30 cellular contexts compared by ENCODE assay signal in genomic region chr18:61824733-61825363, GRCh38.
A peak's percentile ranks its signal among the peaks of the same experiment; 100 is the strongest.
DNase-seq lines count a peak whose midpoint lies in the region; ATAC-seq and TF ChIP-seq lines count a peak whose summit lies in the region.
"Had no signal": no experiment of that assay in that cellular context is flagged by ENCODE, and none has a peak within 500 bp of the region (broad histone marks: within the 10 kb centered on the region; RNA-seq: fewer than 3 reads in every experiment).

No MANE protein-coding gene starts in this region.

- no peak for TF ChIP-seq CTCF in endodermal cell (conservative IDR thresholded peaks at IDR 0.05)
- TF ChIP-seq CTCF in GM13977 (IDR thresholded peaks at IDR 0.05; ENCODE audit: extremely low read depth, insufficient read depth, missing control alignments): no peak
- no peak for TF ChIP-seq CTCF in gastrocnemius medialis (IDR thresholded peaks at IDR 0.05 in 4 of 5, conservative IDR thresholded peaks at IDR 0.05 in 1 of 5)

- no peak overlapping the region for H3K4me3 Mint-ChIP-seq in endodermal cell
- H3K4me3 Mint-ChIP-seq: activated CD4-positive, alpha-beta T cell treated with anti-CD3 and anti-CD28 coated beads, Interleukin-2, amount 10 ng/mL, durations not matched to agents 7 days and 5 days; CD14-positive monocyte; effector memory CD8-positive, alpha-beta T cell; natural killer cell had no signal

- 0 out of 22 replicates have a peak, but pooled peaks cover 0 to 4% (median 0%) of the 10 kb centered on the region in 11 experiments for H3K9me3 ChIP-seq in BLaER1 treated with 17β-estradiol and CSF1 and Interleukin-3, amounts not matched to agents 10 nM and 100 nM (replicated peaks in 1 of 11)
- H3K9me3 ChIP-seq in SJCRH30 (replicated peaks) (no peaks in the 10 kb centered on the region), endodermal cell (ENCODE audit: control insufficient read depth, low read length) (peaks cover 8% of the 10 kb centered on the region), mesodermal cell (ENCODE audit: control insufficient read depth, low read length) (no peaks in the 10 kb centered on the region), gastrocnemius medialis (no peaks in the 10 kb centered on the region)
- H3K9me3 ChIP-seq: left lung, ovary, spleen, upper lobe of left lung had no signal

- peaks cover 0 to 49% (median 28%) of the 10 kb centered on the region in 10 experiments; a peak in 16 of 20 replicates for H3K4me1 ChIP-seq in BLaER1 treated with 17β-estradiol and CSF1 and Interleukin-3, amounts not matched to agents 10 nM and 100 nM
- H3K4me1 ChIP-seq in SJCRH30 (peaks cover 18% of the 10 kb centered on the region), endodermal cell (ENCODE audit: control insufficient read depth, insufficient read depth, low read length) (peaks cover 24% of the 10 kb centered on the region), mesodermal cell (ENCODE audit: control insufficient read depth, insufficient read depth, low read length, poor library complexity, severe bottlenecking) (peaks cover 38% of the 10 kb centered on the region), gastrocnemius medialis (no peaks in the 10 kb centered on the region)
- H3K4me1 ChIP-seq: left lung, spleen, upper lobe of left lung had no signal

- 87 to 92% methylated on average over 3 of the region's 3 CpGs for WGBS in endodermal cell (ENCODE audit: insufficient coverage in 1 of 2, insufficient read length in 1 of 2), 2 experiments
- WGBS in mesodermal cell (ENCODE audit: insufficient coverage in 2 of 2), 2 experiments: 100% methylated on average over 3 of the region's 3 CpGs; no CpG with 5 or more reads in 1 of the 2 experiments

- peaks cover 45% of the 10 kb centered on the region for H3K4me1 Mint-ChIP-seq in endodermal cell
- H3K4me1 Mint-ChIP-seq: activated CD4-positive, alpha-beta T cell treated with anti-CD3 and anti-CD28 coated beads, Interleukin-2, amount 10 ng/mL, durations not matched to agents 7 days and 5 days; CD14-positive monocyte; natural killer cell had no signal

- peak overlapping the region; percentile 2 for H3K27ac Mint-ChIP-seq in endodermal cell
- H3K27ac Mint-ChIP-seq: activated CD4-positive, alpha-beta T cell treated with anti-CD3 and anti-CD28 coated beads, Interleukin-2, amount 10 ng/mL, durations not matched to agents 7 days and 5 days; CD14-positive monocyte; effector memory CD8-positive, alpha-beta T cell; natural killer cell had no signal

- no peak for TF ChIP-seq POLR2A in gastrocnemius medialis (IDR thresholded peaks at IDR 0.05)

- peaks cover 0 to 32% (median 0%) of the 10 kb centered on the region in 11 experiments; a peak in 5 of 22 replicates for H4K20me1 ChIP-seq in BLaER1 treated with 17β-estradiol and CSF1 and Interleukin-3, amounts not matched to agents 10 nM and 100 nM

- H3K9ac ChIP-seq in BLaER1 treated with 17β-estradiol and CSF1 and Interleukin-3, amounts not matched to agents 10 nM and 100 nM: no peak overlapping the region
- no peak overlapping the region for H3K9ac ChIP-seq in endodermal cell (ENCODE audit: extremely low read depth, low read length, poor library complexity, severe bottlenecking)

- no peaks in the 10 kb centered on the region for H3K9me3 Mint-ChIP-seq in endodermal cell
- H3K9me3 Mint-ChIP-seq: activated CD4-positive, alpha-beta T cell treated with anti-CD3 and anti-CD28 coated beads, Interleukin-2, amount 10 ng/mL, durations not matched to agents 7 days and 5 days; effector memory CD8-positive, alpha-beta T cell; natural killer cell had no signal

- in situ Hi-C loops in GM13977 (cut with MboI; ENCODE audit: low pct_unique_long_range_greater_than_20kb, low sequenced_read_pairs, unreplicated experiment): no loop called here
- in situ Hi-C loops in gastrocnemius medialis (cut with MboI; ENCODE audit: low sequenced_read_pairs in 4 of 4): no loop called here

- intact Hi-C loops in gastrocnemius medialis (cut with DNase I; ENCODE audit: low total_unique reads): no loop called here

- peak overlapping the region in 8 of 11 experiments; percentile 15 to 79 (median 68); a peak in 16 of 22 replicates for H3K4me2 ChIP-seq in BLaER1 treated with 17β-estradiol and CSF1 and Interleukin-3, amounts not matched to agents 10 nM and 100 nM

- H3K27me3 ChIP-seq in BLaER1 treated with 17β-estradiol and CSF1 and Interleukin-3, amounts not matched to agents 10 nM and 100 nM: peaks cover 0 to 93% (median 21%) of the 10 kb centered on the region in 11 experiments; a peak in 19 of 22 replicates
- H3K27me3 ChIP-seq in SJCRH30 (no peaks in the 10 kb centered on the region), endodermal cell (ENCODE audit: control insufficient read depth, insufficient read depth, low read length, poor library complexity, severe bottlenecking) (no peaks in the 10 kb centered on the region), gastrocnemius medialis (no peaks in the 10 kb centered on the region)
- H3K27me3 ChIP-seq: brain microvascular endothelial cell, left lung, ovary, upper lobe of left lung had no signal

- DNase-seq in SJCRH30 (peak in 1 of 2 experiments; percentile 9), endodermal cell (no peak), GM13977 (ENCODE audit: low spot score) (no peak), SKM-1 (lab: John Stamatoyannopoulos, UW; ENCODE audit: unreplicated experiment) (no peak), gastrocnemius medialis (no peak)
- DNase-seq: activated CD4-positive, alpha-beta T cell treated with anti-CD3 and anti-CD28 coated beads, Interleukin-2, amount 10 ng/mL, durations not matched to agents 7 days and 5 days; activated T-cell treated with anti-CD3 and anti-CD28 coated beads, Interleukin-2, amount 50 U/mL, for 48 hours; effector memory CD8-positive, alpha-beta T cell; Karpas-422; left lung; natural killer cell; NCI-H1694; NCI-H524 treated with DMSO at 0.1 percent for 48 hours; NK-92 treated with Interleukin-12 subunit alpha and Interleukin-12 subunit beta, amount 100 ng/mL, for 24 hours; ovary; PC-3; spleen; stimulated activated CD4-positive, alpha-beta T cell treated with anti-CD3 and anti-CD28 coated beads, Interleukin-2, amount 100 ng/mL, for 48 hours; T1000; upper lobe of left lung had no signal

- no peaks in the 10 kb centered on the region for H3K36me3 ChIP-seq in BLaER1 treated with 17β-estradiol and CSF1 and Interleukin-3, amounts not matched to agents 10 nM and 100 nM
- H3K36me3 ChIP-seq in SJCRH30 (peaks cover 6% of the 10 kb centered on the region; the same call in 1 of the 2 replicates), endodermal cell (ENCODE audit: control insufficient read depth, insufficient read depth, low read length) (peaks cover 80% of the 10 kb centered on the region), mesodermal cell (ENCODE audit: control insufficient read depth, insufficient read depth, low read length) (peaks cover 59% of the 10 kb centered on the region), gastrocnemius medialis (no peaks in the 10 kb centered on the region)
- H3K36me3 ChIP-seq: brain microvascular endothelial cell, left lung, ovary, spleen, upper lobe of left lung had no signal

- no peak overlapping the region for H3K27ac ChIP-seq in BLaER1 treated with 17β-estradiol and CSF1 and Interleukin-3, amounts not matched to agents 10 nM and 100 nM
- peak overlapping the region; percentile 58 for H3K27ac ChIP-seq in SJCRH30
- no peak overlapping the region for H3K27ac ChIP-seq in endodermal cell (ENCODE audit: low read depth, low read length)
- H3K27ac ChIP-seq in mesodermal cell (ENCODE audit: low read depth, low read length, severe bottlenecking): peak overlapping the region; percentile 26
- no peak overlapping the region for H3K27ac ChIP-seq in gastrocnemius medialis
- H3K27ac ChIP-seq: brain microvascular endothelial cell, coronary artery, HL-60, left lung, ovary, spleen, upper lobe of left lung had no signal

- peaks cover 57% of the 10 kb centered on the region for H3K36me3 Mint-ChIP-seq in endodermal cell (ENCODE audit: low read depth)
- H3K36me3 Mint-ChIP-seq: CD14-positive monocyte, natural killer cell had no signal

- no peaks in the 10 kb centered on the region for H3K27me3 Mint-ChIP-seq in endodermal cell (ENCODE audit: insufficient read depth)

- H3K4me3 ChIP-seq in BLaER1 treated with 17β-estradiol and CSF1 and Interleukin-3, amounts not matched to agents 10 nM and 100 nM: no peak overlapping the region
- no peak overlapping the region for H3K4me3 ChIP-seq in SJCRH30
- H3K4me3 ChIP-seq in endodermal cell (ENCODE audit: low read length): peak overlapping the region; percentile 33
- H3K4me3 ChIP-seq in mesodermal cell (ENCODE audit: extremely low read depth, insufficient read depth, low read length, poor library complexity, severe bottlenecking): no peak overlapping the region
- no peak overlapping the region for H3K4me3 ChIP-seq in gastrocnemius medialis
- H3K4me3 ChIP-seq: coronary artery, left lung, ovary, spleen, upper lobe of left lung had no signal

- ATAC-seq in HG03520 (IDR thresholded peaks at IDR 0.05; ENCODE audit: unreplicated experiment): no peak
- no peak for ATAC-seq in gastrocnemius medialis
- ATAC-seq: effector memory CD8-positive, alpha-beta T cell; esophagus mucosa; HepG2; left lung; natural killer cell; PC-3; Right ventricle myocardium inferior had no signal

Comparison
In these comparisons a context has a peak if more than half of its experiments do, and no peak if none do; other contexts are left out.
1. H3K27ac ChIP-seq: peak in SJCRH30 (single experiment) and mesodermal cell (single experiment); none in BLaER1 treated with 17β-estradiol and CSF1 and Interleukin-3, amounts not matched to agents 10 nM and 100 nM (0 of 11), endodermal cell (single experiment) and gastrocnemius medialis (0 of 4).